14 cellular contexts compared by ENCODE assay signal in genomic region chr2:71789556-71790219, GRCh38.
DNase-seq lines count a peak whose midpoint lies in the region; ATAC-seq, FAIRE-seq and TF ChIP-seq lines count a peak whose summit lies in the region.
"Had no signal": no experiment of that assay in that cellular context is flagged by ENCODE, and none has a peak within 500 bp of the region (broad histone marks: within the 10 kb centered on the region; RNA-seq: fewer than 3 reads in every experiment).

No MANE protein-coding gene starts in this region.

- DNase-seq in A549 (ENCODE audit: low read depth in 1 of 2, low spot score in 1 of 2) (peak in 1 of 2 experiments; percentile 52), ELR (ENCODE audit: low read depth) (peak; percentile 63), RPMI7951 (ENCODE audit: low read depth) (peak; percentile 42), islet precursor cell (peak; percentile 49), posterior vena cava (ENCODE audit: low spot score) (no peak), urothelium cell line (ENCODE audit: low spot score) (no peak), BE2C (no peak)
- DNase-seq in activated CD4-positive, CD25-positive, alpha-beta regulatory T cell (lab: John Stamatoyannopoulos, UW) = no peak
- DNase-seq: activated naive CD4-positive, alpha-beta T cell treated with anti-CD3 and anti-CD28 coated beads for 36 hours; NCI-H2171; stimulated activated naive CD4-positive, alpha-beta T cell had no signal

- H3K9me3 ChIP-seq in A549 (no peaks in the 10 kb centered on the region), BE2C (no peaks in the 10 kb centered on the region)
- H3K9me3 ChIP-seq: SJSA1 had no signal

- no peaks in the 10 kb centered on the region for H3K27me3 ChIP-seq in BE2C
- H3K27me3 ChIP-seq: SJSA1 had no signal

- H3K4me2 ChIP-seq in A549 = no peak overlapping the region

- 65% methylated on average over 14 of the region's 14 CpGs for WGBS in A549 (ENCODE audit: missing lambda C conversion rate)

- FAIRE-seq in A549 (lab: Jason Lieb, UNC) = no peak
- FAIRE-seq in urothelium cell line (lab: Jason Lieb, UNC) = no peak
- FAIRE-seq: TTC549 had no signal

- no peaks in the 10 kb centered on the region for H3K36me3 ChIP-seq in BE2C
- H3K36me3 ChIP-seq: SJSA1 had no signal

- intact Hi-C loops in posterior vena cava (cut with DNase I) = loop anchor here in 1 of 2 donors (10.0 kb wide), 1 partner anchor 185 kb away; no protein-coding TSS in a partner anchor

- CTCF ChIA-PET in A549 (lab: Yijun Ruan, JAX) = interaction anchor here (0.7 to 17.4 kb wide), 8 partner anchors 9 to 350 kb away, joined by 3 to 222 read pairs (median 4); no protein-coding TSS in a partner anchor

- no peak overlapping the region for H3K27ac ChIP-seq in A549
- H3K27ac ChIP-seq: C4-2B, SJSA1 had no signal

- POLR2A ChIA-PET in A549 (lab: Yijun Ruan, JAX) = no interaction called here

- H3K4me1 ChIP-seq in A549 (peaks cover 20% of the 10 kb centered on the region), BE2C (no peaks in the 10 kb centered on the region)

- TF ChIP-seq RAD21 in A549 (conservative IDR thresholded peaks at IDR 0.05 in 1 of 2, IDR thresholded peaks at IDR 0.05 in 1 of 2) = peak; percentile 10 to 40; a peak in 2 of 5 replicates

- TF ChIP-seq POLR2A in A549 (IDR thresholded peaks at IDR 0.05; ENCODE audit: low read length) = no peak

- no peak for TF ChIP-seq EP300 in A549 (IDR thresholded peaks at IDR 0.05)

- H3K4me3 ChIP-seq in A549 = no peak overlapping the region
- H3K4me3 ChIP-seq in BE2C (ENCODE audit: low read depth, low read length) = no peak overlapping the region
- H3K4me3 ChIP-seq: SJSA1 had no signal

- 0 out of 6 replicates have a peak, but pooled peaks of 1 of the 2 experiments have one; percentile 10 for ATAC-seq in A549

- TF ChIP-seq CTCF in A549 (IDR thresholded peaks at IDR 0.05) = peak; percentile 28; the same call in 2 of the 3 replicates
- no peak for TF ChIP-seq CTCF in BE2C (IDR thresholded peaks at IDR 0.05; ENCODE audit: low read depth, low read length)

TF ChIP-seq in A549, 52 proteins besides CTCF, POLR2A, EP300 and RAD21:
- TF ChIP-seq EHMT2 (IDR thresholded peaks at IDR 0.05; ENCODE audit: low read depth) (0 out of 2 replicates have a peak, but pooled peaks have one; percentile 32), TP53 (CRISPR knock-in tag; IDR thresholded peaks at IDR 0.05) (no peak)

Comparison
In these comparisons a context has a peak if more than half of its experiments do, and no peak if none do; other contexts are left out.
1. DNase-seq: peak in ELR (single experiment), RPMI7951 (single experiment) and islet precursor cell (single experiment); none in activated CD4-positive, CD25-positive, alpha-beta regulatory T cell (0 of 4), posterior vena cava (single experiment), urothelium cell line (single experiment) and BE2C (single experiment).